ENCODE assay signal across 1 cellular context in the genomic region with DNA sequence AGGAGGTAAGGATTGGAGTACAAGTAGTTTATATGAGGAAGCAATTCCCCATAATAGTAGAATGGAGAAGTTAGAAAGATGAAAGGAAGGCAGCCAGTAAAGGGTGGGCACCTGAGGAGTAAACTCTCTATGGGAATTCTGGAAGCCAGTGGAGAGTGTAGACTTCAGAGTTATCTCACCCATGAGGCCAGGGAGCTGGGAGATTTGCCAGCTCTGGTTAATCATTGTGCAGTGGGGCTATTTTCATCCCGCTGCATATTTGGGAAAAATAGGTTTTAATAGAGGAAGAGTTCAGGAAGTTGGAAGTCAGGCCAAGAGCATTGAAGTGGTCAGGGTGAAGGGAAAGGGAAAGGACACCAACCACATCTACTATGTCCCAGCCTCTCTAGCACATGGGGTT.
TF ChIP-seq lines count a peak whose summit lies in the region.

No MANE protein-coding gene starts in this region.

TF ChIP-seq in H1, 55 proteins besides CTCF, POLR2A, EP300 and RAD21 (continued from another document):
- no peak for TF ChIP-seq TAF1 (IDR thresholded peaks at IDR 0.05; ENCODE audit: low read depth, low read length)
